ENCODE assay signal across 8 cellular contexts in the genomic region with DNA sequence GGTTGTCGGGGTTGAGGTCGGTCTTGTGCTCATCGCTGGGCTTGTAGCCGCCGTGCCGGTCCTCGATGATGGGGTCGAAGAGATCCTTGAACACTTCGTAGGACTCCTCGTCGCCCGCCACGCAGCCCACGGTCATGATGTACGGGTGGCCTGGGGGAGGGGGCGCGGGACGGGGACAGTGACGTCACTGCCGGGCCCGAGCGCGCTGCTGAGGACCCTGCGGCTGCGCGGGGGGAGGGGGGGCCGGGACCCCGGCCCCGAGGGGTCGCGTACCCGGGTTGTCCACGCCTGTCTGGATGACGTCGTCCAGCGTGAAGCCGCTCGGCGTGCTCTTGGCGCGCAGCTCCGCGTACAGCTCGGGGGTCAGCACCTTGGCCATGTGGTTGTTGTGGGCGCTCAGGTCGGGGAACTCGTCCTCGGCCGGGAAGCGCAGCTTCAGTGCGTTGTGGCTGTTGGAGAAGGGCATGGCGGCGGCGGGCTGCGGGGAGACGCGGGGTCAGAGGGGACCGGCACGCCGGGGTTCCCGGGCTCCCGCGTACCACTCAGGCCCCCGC. TPM values are rescaled to one million over a fixed set of nuclear protein-coding genes. Genes with fewer than 3 reads are reported as not detected.
DNase-seq lines count a peak whose midpoint lies in the region; ATAC-seq lines count a peak whose summit lies in the region.

No MANE protein-coding gene starts in this region.

- no peaks in the 10 kb centered on the region for H3K36me3 Mint-ChIP-seq in activated naive CD4-positive, alpha-beta T cell treated with anti-CD3 and anti-CD28 coated beads, Interleukin-2, amount 10 ng/mL, durations not matched to agents 7 days and 5 days
- H3K36me3 Mint-ChIP-seq in activated naive CD4-positive, alpha-beta T cell treated with anti-CD3 and anti-CD28 coated beads, Interleukin-2, amount 50 U/mL, for 72 hours = no peaks in the 10 kb centered on the region

- CTCF ChIA-PET in activated naive CD4-positive, alpha-beta T cell treated with anti-CD3 and anti-CD28 coated beads, Interleukin-2, amount 10 ng/mL, durations not matched to agents 7 days and 5 days (lab: Charles Lee) = no interaction called here

- H3K27ac ChIP-seq in right cardiac atrium (ENCODE audit: low read length) (peak overlapping the region; percentile 38), skin epidermis (peak overlapping the region in 14 of 21 experiments; percentile 2 to 84 (median 64))

- peaks cover 7% of the 10 kb centered on the region for H3K4me1 ChIP-seq in right cardiac atrium (ENCODE audit: control insufficient read depth, insufficient read depth, low read length)

- peak overlapping the region; percentile 55 for H3K4me3 Mint-ChIP-seq in activated naive CD4-positive, alpha-beta T cell treated with anti-CD3 and anti-CD28 coated beads, Interleukin-2, amount 10 ng/mL, durations not matched to agents 7 days and 5 days

- H3K4me1 Mint-ChIP-seq in activated naive CD4-positive, alpha-beta T cell treated with anti-CD3 and anti-CD28 coated beads, Interleukin-2, amount 10 ng/mL, durations not matched to agents 7 days and 5 days = peaks cover 23% of the 10 kb centered on the region

- peak overlapping the region; percentile 79 for H3K4me3 ChIP-seq in right cardiac atrium (ENCODE audit: low read length)
- peak overlapping the region; percentile 37 to 65 (median 48) for H3K4me3 ChIP-seq in skin epidermis

- ATAC-seq in activated naive CD4-positive, alpha-beta T cell treated with anti-CD3 and anti-CD28 coated beads, Interleukin-2, amount 50 U/mL, for 72 hours = no peak
- ATAC-seq in right cardiac atrium = no peak
- ATAC-seq in HG03342 (IDR thresholded peaks at IDR 0.05; ENCODE audit: unreplicated experiment) = no peak

- H3K27ac Mint-ChIP-seq in activated naive CD4-positive, alpha-beta T cell treated with anti-CD3 and anti-CD28 coated beads, Interleukin-2, amount 10 ng/mL, durations not matched to agents 7 days and 5 days = no peak overlapping the region
- H3K27ac Mint-ChIP-seq in activated naive CD4-positive, alpha-beta T cell treated with anti-CD3 and anti-CD28 coated beads, Interleukin-2, amount 50 U/mL, for 72 hours = no peak overlapping the region

- intact Hi-C loops in right cardiac atrium (cut with DNase I) = no loop called here

- H3K9me3 ChIP-seq in right cardiac atrium (ENCODE audit: control insufficient read depth, low read length) = no peaks in the 10 kb centered on the region

- under 1% methylated on average over 64 of the region's 64 CpGs for WGBS in right cardiac atrium

- H3K27me3 Mint-ChIP-seq in activated naive CD4-positive, alpha-beta T cell treated with anti-CD3 and anti-CD28 coated beads, Interleukin-2, amount 10 ng/mL, durations not matched to agents 7 days and 5 days = peaks cover 78% of the 10 kb centered on the region

- no peaks in the 10 kb centered on the region for H3K9me3 Mint-ChIP-seq in activated naive CD4-positive, alpha-beta T cell treated with anti-CD3 and anti-CD28 coated beads, Interleukin-2, amount 10 ng/mL, durations not matched to agents 7 days and 5 days
- H3K9me3 Mint-ChIP-seq in activated naive CD4-positive, alpha-beta T cell treated with anti-CD3 and anti-CD28 coated beads, Interleukin-2, amount 50 U/mL, for 72 hours = no peaks in the 10 kb centered on the region

- no peaks in the 10 kb centered on the region for H3K27me3 ChIP-seq in right cardiac atrium (ENCODE audit: control insufficient read depth, insufficient read depth)

- DNase-seq in activated naive CD4-positive, alpha-beta T cell treated with anti-CD3 and anti-CD28 coated beads, Interleukin-2, amount 10 ng/mL, durations not matched to agents 7 days and 5 days = peak; percentile 45
- DNase-seq in activated naive CD4-positive, alpha-beta T cell treated with anti-CD3 and anti-CD28 coated beads, Interleukin-2, amount 50 U/mL, for 72 hours (ENCODE audit: low spot score in 2 of 2) = no peak
- peak; percentile 22 for DNase-seq in activated naive CD4-positive, alpha-beta T cell treated with anti-CD3 and anti-CD28 coated beads, Interleukin-2, amount 50 U/mL, for 16 hours
- DNase-seq in right cardiac atrium = peak; percentile 43 to 83 (median 79)
- no peak for DNase-seq in NCI-H2107 (lab: John Stamatoyannopoulos, UW)
- no peak for DNase-seq in SK-N-DZ (ENCODE audit: low spot score)

RNA-seq across cellular contexts. Expression of a gene that starts 0.5 kb away (rescaled TPM):
- total RNA-seq in activated naive CD4-positive, alpha-beta T cell treated with anti-CD3 and anti-CD28 coated beads, Interleukin-2, amount 50 U/mL, for 72 hours = 1 to 10 TPM; 2.6 to 9.4 TPM
- total RNA-seq in right cardiac atrium = 100 to 1,000 TPM; 478 to 697 (median 542) TPM
- 843 TPM for polyA plus RNA-seq in right cardiac atrium
- polyA plus RNA-seq in SK-N-DZ (2014; cell fraction: cytosol; rRNA removed) = 292 and 306 TPM in 2 replicates
- 803 and 868 TPM in 2 replicates for polyA plus RNA-seq in SK-N-DZ (2014; cell fraction: nucleus; rRNA removed)

RNA-seq across cellular contexts. Expression of a gene that starts 6.9 kb away (rescaled TPM):
- 1 to 10 TPM; 5.6 to 9.2 TPM for total RNA-seq in activated naive CD4-positive, alpha-beta T cell treated with anti-CD3 and anti-CD28 coated beads, Interleukin-2, amount 50 U/mL, for 72 hours
- 1 to 10 TPM; 4.8 to 6.9 (median 6.5) TPM for total RNA-seq in right cardiac atrium
- polyA plus RNA-seq in right cardiac atrium = 6.2 TPM
- polyA plus RNA-seq in SK-N-DZ (2014; cell fraction: cytosol; rRNA removed) = 11.0 and 13.1 TPM in 2 replicates
- 10.7 and 13.8 TPM in 2 replicates for polyA plus RNA-seq in SK-N-DZ (2014; cell fraction: nucleus; rRNA removed)

RNA-seq across cellular contexts. Expression of a gene that starts 40.4 kb away (rescaled TPM):
- 10 to 100 TPM; 15.6 to 24.1 TPM for total RNA-seq in activated naive CD4-positive, alpha-beta T cell treated with anti-CD3 and anti-CD28 coated beads, Interleukin-2, amount 50 U/mL, for 72 hours
- 10 to 100 TPM; 18.9 to 23.6 (median 19.5) TPM for total RNA-seq in right cardiac atrium
- polyA plus RNA-seq in right cardiac atrium = 7.7 TPM
- polyA plus RNA-seq in SK-N-DZ (2014; cell fraction: cytosol; rRNA removed) = 10.6 and 12.5 TPM in 2 replicates
- 6.9 and 7.6 TPM in 2 replicates for polyA plus RNA-seq in SK-N-DZ (2014; cell fraction: nucleus; rRNA removed)

RNA-seq across cellular contexts. Expression of a gene that starts 40.7 kb away (rescaled TPM):
- 10 to 100 TPM; 14.1 to 39.9 TPM for total RNA-seq in activated naive CD4-positive, alpha-beta T cell treated with anti-CD3 and anti-CD28 coated beads, Interleukin-2, amount 50 U/mL, for 72 hours
- total RNA-seq in right cardiac atrium = 10 to 100 TPM; 33.8 to 43.5 (median 41.7) TPM
- polyA plus RNA-seq in right cardiac atrium = 60.8 TPM
- polyA plus RNA-seq in SK-N-DZ (2014; cell fraction: cytosol; rRNA removed) = 12.2 and 20.0 TPM in 2 replicates
- polyA plus RNA-seq in SK-N-DZ (2014; cell fraction: nucleus; rRNA removed) = 3.6 and 11.8 TPM in 2 replicates

Comparison
In these comparisons a context has a peak if more than half of its experiments do, and no peak if none do; other contexts are left out.
1. DNase-seq: peak in activated naive CD4-positive, alpha-beta T cell treated with anti-CD3 and anti-CD28 coated beads, Interleukin-2, amount 10 ng/mL, durations not matched to agents 7 days and 5 days (single experiment), activated naive CD4-positive, alpha-beta T cell treated with anti-CD3 and anti-CD28 coated beads, Interleukin-2, amount 50 U/mL, for 16 hours (single experiment) and right cardiac atrium (3 of 3); none in activated naive CD4-positive, alpha-beta T cell treated with anti-CD3 and anti-CD28 coated beads, Interleukin-2, amount 50 U/mL, for 72 hours (0 of 2), NCI-H2107 (single experiment) and SK-N-DZ (single experiment).
2. RNA of a gene that starts 0.5 kb away (total RNA-seq): 478 to 697 TPM in right cardiac atrium; 2.6 to 9.4 TPM in activated naive CD4-positive, alpha-beta T cell treated with anti-CD3 and anti-CD28 coated beads, Interleukin-2, amount 50 U/mL, for 72 hours; every median in the first group is over 10 times any median in the second.